10 cellular contexts compared by ENCODE assay signal in the genomic region with DNA sequence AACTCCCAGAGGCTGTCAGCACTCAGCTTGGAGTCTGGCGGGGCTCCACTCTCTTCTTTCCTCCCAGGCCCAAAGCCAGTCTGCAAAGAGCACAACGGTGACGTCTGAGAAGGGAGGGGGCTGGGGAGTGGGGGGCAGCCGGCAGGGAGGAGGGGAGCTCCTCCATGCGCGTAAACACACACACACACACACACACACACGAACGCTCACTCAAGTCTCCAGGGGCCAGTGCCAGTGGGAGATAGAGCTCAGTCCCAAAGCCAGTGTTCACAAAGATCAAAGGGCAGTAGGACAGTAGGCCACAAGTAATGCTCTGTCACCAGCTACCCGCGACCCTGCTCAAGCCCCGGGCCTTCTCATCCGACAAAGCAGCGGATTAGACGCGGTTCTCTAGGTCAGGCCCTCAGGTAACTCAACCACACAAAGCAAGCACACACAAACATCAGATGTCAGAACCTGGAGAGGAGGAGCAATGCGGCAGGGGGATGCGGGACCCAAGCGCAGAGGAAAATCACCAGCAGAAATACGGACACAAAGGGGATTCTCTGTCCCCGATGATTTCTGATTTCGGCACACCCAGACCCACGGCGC. TPM values are rescaled to one million over a fixed set of nuclear protein-coding genes. Genes with fewer than 3 reads are reported as not detected.
DNase-seq lines count a peak whose midpoint lies in the region; ATAC-seq and TF ChIP-seq lines count a peak whose summit lies in the region.
"Had no signal": no experiment of that assay in that cellular context is flagged by ENCODE, and none has a peak within 500 bp of the region (broad histone marks: within the 10 kb centered on the region; RNA-seq: fewer than 3 reads in every experiment).

No MANE protein-coding gene starts in this region.

- H3K4me1 ChIP-seq in iPS DF 6.9 (ENCODE audit: control insufficient read depth, insufficient read depth, low read length) (peaks cover 7% of the 10 kb centered on the region; the same call in 1 of the 2 replicates), psoas muscle (peaks cover 4% of the 10 kb centered on the region)

- in situ Hi-C loops in astrocyte of the spinal cord (cut with HindIII; ENCODE audit: low sequenced_read_pairs), result no loop called here

- no peaks in the 10 kb centered on the region for H3K27me3 ChIP-seq in iPS DF 6.9 (ENCODE audit: control insufficient read depth, insufficient read depth, low read length)
- H3K27me3 ChIP-seq in psoas muscle (ENCODE audit: insufficient read depth in 3 of 3, low read length in 2 of 3), result peaks cover 0 to 6% (median 5%) of the 10 kb centered on the region in 3 donors
- H3K27me3 ChIP-seq: BLaER1 treated with 17β-estradiol and CSF1 and Interleukin-3, amounts not matched to agents 10 nM and 100 nM had no signal

- intact Hi-C loops in psoas muscle (cut with DNase I), result no loop called here

- no peak overlapping the region for H3K27ac ChIP-seq in iPS DF 6.9 (ENCODE audit: low read length)
- peak overlapping the region; percentile 61 for H3K27ac ChIP-seq in psoas muscle
- H3K27ac ChIP-seq: BLaER1 treated with 17β-estradiol and CSF1 and Interleukin-3, amounts not matched to agents 10 nM and 100 nM had no signal

- no CpG with 5 or more reads among the region's 23 CpGs for WGBS in iPS DF 6.9 (ENCODE audit: insufficient coverage, insufficient read length)
- WGBS in psoas muscle, 3 donors, result 1 to 3% (median 1%) methylated on average over 21 to 23 of the region's 23 CpGs

- peak; percentile 74 for DNase-seq in NCI-H2107 treated with DMSO at 0.1 percent for 48 hours (lab: John Stamatoyannopoulos, UW; ENCODE audit: unreplicated experiment)
- no peak for DNase-seq in NCI-H2107 (lab: John Stamatoyannopoulos, UW)
- peak; percentile 73 for DNase-seq in astrocyte of the spinal cord (ENCODE audit: low read depth, low spot score)
- no peak for DNase-seq in iPS DF 6.9 (ENCODE audit: low read depth, low spot score)
- peak; percentile 74 for DNase-seq in psoas muscle
- no peak for DNase-seq in effector CD8-positive, alpha-beta T cell (lab: John Stamatoyannopoulos, UW)
- no peak for DNase-seq in T1000 (lab: John Stamatoyannopoulos, UW)

- TF ChIP-seq CTCF in astrocyte of the spinal cord (IDR thresholded peaks at IDR 0.05; ENCODE audit: low read depth, low read length) (no peak), psoas muscle (IDR thresholded peaks at IDR 0.05) (no peak)

- H3K36me3 ChIP-seq in iPS DF 6.9 (ENCODE audit: control insufficient read depth, insufficient read depth, low read length) (no peaks in the 10 kb centered on the region), psoas muscle (ENCODE audit: insufficient read depth in 1 of 2, low read depth in 1 of 2) (no peaks in the 10 kb centered on the region)

- H3K4me3 ChIP-seq in astrocyte of the spinal cord (ENCODE audit: low read depth, low read length), result peak overlapping the region; percentile 77
- H3K4me3 ChIP-seq in iPS DF 6.9 (ENCODE audit: low read length), result peak overlapping the region; percentile 64; the same call in 1 of the 2 replicates
- peak overlapping the region; percentile 69 for H3K4me3 ChIP-seq in psoas muscle
- H3K4me3 ChIP-seq: BLaER1 treated with 17β-estradiol and CSF1 and Interleukin-3, amounts not matched to agents 10 nM and 100 nM had no signal

- no peaks in the 10 kb centered on the region for H3K9me3 ChIP-seq in iPS DF 6.9 (ENCODE audit: control insufficient read depth, insufficient read depth, low read length)
- H3K9me3 ChIP-seq in psoas muscle, result no peaks in the 10 kb centered on the region

- ATAC-seq in psoas muscle (peak; percentile 48 to 93 (median 79)), HG02884 (IDR thresholded peaks at IDR 0.05; ENCODE audit: unreplicated experiment) (no peak)
- ATAC-seq: Panc1 had no signal

RNA-seq across cellular contexts. Expression of a gene that starts 19.9 kb away (rescaled TPM):
- total RNA-seq in psoas muscle, result 100 to 1,000 TPM in 2 of 4 donors, 10 to 100 TPM in 2; 19.5 to 107 (median 62.1) TPM
- polyA plus RNA-seq in psoas muscle, result 10 to 100 TPM in 1 of 3 donors, 1 to 10 TPM in 2; 4.3 to 12.0 (median 9.2) TPM

RNA-seq across cellular contexts. Expression of a gene that starts 52.9 kb away (rescaled TPM):
- not detected for total RNA-seq in psoas muscle
- not detected for polyA plus RNA-seq in psoas muscle

Comparison
In these comparisons a context has a peak if more than half of its experiments do, and no peak if none do; other contexts are left out.
1. DNase-seq: peak in NCI-H2107 treated with DMSO at 0.1 percent for 48 hours (single experiment), astrocyte of the spinal cord (single experiment) and psoas muscle (2 of 2); none in NCI-H2107 (single experiment), iPS DF 6.9 (single experiment), effector CD8-positive, alpha-beta T cell (single experiment) and T1000 (single experiment).
2. Peak in every context shown above with its lines, with median percentiles within 50 percentile points of each other: H3K4me3 ChIP-seq.